ENCODE assay signal across 9 cellular contexts in the genomic region with DNA sequence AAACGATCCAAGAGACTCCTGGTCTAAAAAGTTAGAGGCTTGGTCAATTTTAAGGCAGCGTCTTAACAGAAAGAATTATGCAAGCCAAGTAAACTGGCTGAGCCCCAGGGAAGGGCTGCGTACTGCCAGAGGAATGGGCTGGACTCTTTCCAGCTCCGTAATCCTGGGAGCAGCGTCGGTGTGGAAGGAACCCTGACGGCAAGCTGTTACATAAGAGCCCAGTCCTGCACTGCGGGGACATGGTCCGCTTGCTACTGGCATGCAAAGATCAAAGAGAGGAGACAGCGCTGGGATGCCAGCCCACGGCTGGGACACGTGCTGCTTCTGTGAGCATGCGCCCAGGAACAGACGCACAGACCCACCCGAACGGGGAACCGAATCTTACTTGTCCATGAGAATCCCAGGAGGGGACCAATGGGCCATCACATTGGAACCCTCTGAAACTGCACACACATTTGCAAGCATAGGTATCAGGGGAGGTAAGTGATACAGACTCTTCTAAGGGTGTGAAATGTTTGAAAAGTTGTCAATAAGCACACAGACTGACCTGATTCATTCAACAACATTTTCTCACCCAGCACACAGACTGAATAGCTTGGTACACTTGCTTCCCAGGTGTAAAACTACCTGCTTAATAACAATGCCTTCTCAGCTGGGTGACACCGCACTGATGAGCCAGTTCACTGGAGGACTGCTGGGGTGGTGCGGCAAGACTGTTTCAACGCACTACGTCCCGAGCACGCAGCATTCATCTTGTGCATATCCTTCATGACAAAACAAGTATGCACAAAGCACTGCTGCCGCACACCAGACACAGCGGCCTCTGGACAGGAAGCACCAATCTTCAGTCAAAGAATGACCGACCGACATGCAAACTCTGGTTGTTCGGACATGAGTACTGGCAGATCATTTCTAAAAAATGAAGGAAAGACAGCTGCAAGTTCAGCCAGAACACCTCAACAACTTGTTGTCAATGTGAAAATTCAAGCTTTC.
DNase-seq lines count a peak whose midpoint lies in the region; ATAC-seq and TF ChIP-seq lines count a peak whose summit lies in the region.
"Had no signal": no experiment of that assay in that cellular context is flagged by ENCODE, and none has a peak within 500 bp of the region (broad histone marks: within the 10 kb centered on the region; RNA-seq: fewer than 3 reads in every experiment).

No MANE protein-coding gene starts in this region.

- peak overlapping the region in 2 of 10 donors; percentile 7 to 19 for H3K4me3 ChIP-seq in heart right ventricle

- intact Hi-C loops in heart right ventricle (cut with DNase I): loop anchor here in 2 of 10 donors (5.0 to 10.0 kb wide), 2 partner anchors 61 to 112 kb away; a partner anchor contains a TSS

- H3K27ac ChIP-seq in heart right ventricle: peak overlapping the region in 8 of 10 donors; percentile 23 to 76 (median 52)

- WGBS in heart right ventricle, 2 donors: 26% methylated on average over 28 of the region's 28 CpGs

- peak; percentile 92 to 96 (median 95) for ATAC-seq in heart right ventricle
- ATAC-seq in HG02870 (IDR thresholded peaks at IDR 0.05; ENCODE audit: unreplicated experiment): no peak

- H3K27me3 ChIP-seq in heart right ventricle: no peaks in the 10 kb centered on the region

- TF ChIP-seq CTCF in heart right ventricle (IDR thresholded peaks at IDR 0.05): no peak

- DNase-seq in NCI-H2029 (lab: John Stamatoyannopoulos, UW) (peak; percentile 16), NCI-H2029 treated with DMSO at 0.1 percent for 48 hours (lab: John Stamatoyannopoulos, UW) (no peak), amniotic epithelial cell (ENCODE audit: low read depth) (peak; percentile 97), heart right ventricle (peak; percentile 79 to 93), retina (peak; percentile 64), OCI-M1 (lab: John Stamatoyannopoulos, UW) (no peak)
- DNase-seq in stimulated activated CD4-positive, alpha-beta T cell treated with anti-CD3 and anti-CD28 coated beads, Interleukin-2, amount 100 ng/mL, for 48 hours: no peak
- DNase-seq: CD4-positive, CD25-positive, alpha-beta regulatory T cell had no signal

- H3K4me1 ChIP-seq in heart right ventricle: peaks cover 22 to 57% (median 42%) of the 10 kb centered on the region in 9 donors

- H3K36me3 ChIP-seq in heart right ventricle: peaks cover 0 to 4% (median 0%) of the 10 kb centered on the region in 9 donors

- H3K9me3 ChIP-seq in heart right ventricle: no peaks in the 10 kb centered on the region

Comparison
In these comparisons a context has a peak if more than half of its experiments do, and no peak if none do; other contexts are left out.
1. DNase-seq: peak in NCI-H2029 (single experiment), amniotic epithelial cell (single experiment), heart right ventricle (2 of 2) and retina (single experiment); none in NCI-H2029 treated with DMSO at 0.1 percent for 48 hours (single experiment), OCI-M1 (single experiment) and stimulated activated CD4-positive, alpha-beta T cell treated with anti-CD3 and anti-CD28 coated beads, Interleukin-2, amount 100 ng/mL, for 48 hours (0 of 2).